In genomic region chr5:89827960-89828359, GRCh38 we compare ENCODE assay signal across 34 cellular contexts.
"Had no signal": no experiment of that assay in that cellular context is flagged by ENCODE, and none has a peak within 500 bp of the region (broad histone marks: within the 10 kb centered on the region; RNA-seq: fewer than 3 reads in every experiment).

No MANE protein-coding gene starts in this region.

- DNase-seq: activated CD4-positive, alpha-beta memory T cell treated with anti-CD3 and anti-CD28 coated beads, Interleukin-2, amount 10 ng/mL, durations not matched to agents 7 days and 5 days; activated CD4-positive, alpha-beta T cell treated with anti-CD3 and anti-CD28 coated beads for 1 hour; activated CD4-positive, alpha-beta T cell treated with anti-CD3 and anti-CD28 coated beads for 48 hours; activated CD4-positive, CD25-positive, alpha-beta regulatory T cell; activated CD8-positive, alpha-beta memory T cell treated with anti-CD3 and anti-CD28 coated beads for 24 hours; activated CD8-positive, alpha-beta memory T cell treated with anti-CD3 and anti-CD28 coated beads, Interleukin-2, amount 10 ng/mL, durations not matched to agents 7 days and 5 days; activated CD8-positive, alpha-beta memory T cell treated with anti-CD3 and anti-CD28 coated beads, Interleukin-2, amount 50 U/mL, for 48 hours; activated effector memory CD4-positive, alpha-beta T cell treated with anti-CD3 and anti-CD28 coated beads, Interleukin-2, amount 50 U/mL, for 16 hours; activated naive CD4-positive, alpha-beta T cell; activated naive CD4-positive, alpha-beta T cell treated with anti-CD3 and anti-CD28 coated beads, Interleukin-2, amount 50 U/mL, for 16 hours; activated naive CD8-positive, alpha-beta T cell treated with anti-CD3 and anti-CD28 coated beads for 36 hours; activated T-cell treated with anti-CD3 and anti-CD28 coated beads, Interleukin-2, amount 50 U/mL, for 72 hours; amniotic stem cell; Kasumi-1; NCI-H1048; NCI-H1436 treated with DMSO at 0.1 percent for 48 hours; NCI-H1694 treated with DMSO at 0.1 percent for 48 hours; NCI-H2029; NCI-H345; NCI-H526; NCI-H748 treated with DMSO at 0.1 percent for 48 hours; NK-92 treated with Interleukin-12 subunit alpha and Interleukin-12 subunit beta, amount 100 ng/mL, for 24 hours; PC-3; SIG-M5; T-cell; T-helper 17 cell; T-helper 9 cell had no signal

- H3K27ac Mint-ChIP-seq: activated CD4-positive, alpha-beta memory T cell treated with anti-CD3 and anti-CD28 coated beads, Interleukin-2, amount 10 ng/mL, durations not matched to agents 7 days and 5 days; activated CD8-positive, alpha-beta memory T cell treated with anti-CD3 and anti-CD28 coated beads, Interleukin-2, amount 10 ng/mL, durations not matched to agents 7 days and 5 days; activated naive CD8-positive, alpha-beta T cell treated with anti-CD3 and anti-CD28 coated beads for 36 hours; activated T-cell treated with anti-CD3 and anti-CD28 coated beads, Interleukin-2, amount 50 U/mL, for 72 hours; activated T-helper 17 cell treated with anti-CD3 and anti-CD28 coated beads, Interleukin-2, amount 50 U/mL, for 72 hours; T-cell; T-helper 17 cell had no signal

- H3K4me1 Mint-ChIP-seq: activated CD4-positive, alpha-beta memory T cell treated with anti-CD3 and anti-CD28 coated beads, Interleukin-2, amount 10 ng/mL, durations not matched to agents 7 days and 5 days; activated CD8-positive, alpha-beta memory T cell treated with anti-CD3 and anti-CD28 coated beads, Interleukin-2, amount 10 ng/mL, durations not matched to agents 7 days and 5 days; activated naive CD8-positive, alpha-beta T cell treated with anti-CD3 and anti-CD28 coated beads for 36 hours; activated T-helper 17 cell treated with anti-CD3 and anti-CD28 coated beads, Interleukin-2, amount 50 U/mL, for 72 hours; T-cell; T-helper 17 cell had no signal

- H3K9me3 ChIP-seq: MG63 had no signal

- H3K9me3 Mint-ChIP-seq: activated naive CD8-positive, alpha-beta T cell treated with anti-CD3 and anti-CD28 coated beads for 36 hours had no signal

- H3K27ac ChIP-seq: cardiac muscle cell, RWPE1, VCaP had no signal

- H3K4me3 Mint-ChIP-seq: activated CD4-positive, alpha-beta memory T cell treated with anti-CD3 and anti-CD28 coated beads, Interleukin-2, amount 10 ng/mL, durations not matched to agents 7 days and 5 days; activated CD8-positive, alpha-beta memory T cell treated with anti-CD3 and anti-CD28 coated beads, Interleukin-2, amount 10 ng/mL, durations not matched to agents 7 days and 5 days; activated naive CD8-positive, alpha-beta T cell treated with anti-CD3 and anti-CD28 coated beads for 36 hours; activated T-cell treated with anti-CD3 and anti-CD28 coated beads, Interleukin-2, amount 50 U/mL, for 72 hours; activated T-helper 17 cell treated with anti-CD3 and anti-CD28 coated beads, Interleukin-2, amount 50 U/mL, for 72 hours; T-cell; T-helper 17 cell had no signal

- H3K4me3 ChIP-seq: cardiac muscle cell, MG63 had no signal

- H3K36me3 ChIP-seq: cardiac muscle cell, MG63 had no signal

- H3K27me3 ChIP-seq: cardiac muscle cell, MG63 had no signal

- ATAC-seq: activated CD8-positive, alpha-beta memory T cell treated with anti-CD3 and anti-CD28 coated beads, Interleukin-2, amount 10 ng/mL, durations not matched to agents 7 days and 5 days; activated T-cell treated with anti-CD3 and anti-CD28 coated beads, Interleukin-2, amount 50 U/mL, for 72 hours; activated T-helper 17 cell treated with anti-CD3 and anti-CD28 coated beads, Interleukin-2, amount 50 U/mL, for 72 hours; Right ventricle myocardium inferior; SK-N-SH treated with all-trans-retinoic acid at 6 μM for 48 hours; T-cell; T-helper 17 cell had no signal

- H3K36me3 Mint-ChIP-seq: activated CD8-positive, alpha-beta memory T cell treated with anti-CD3 and anti-CD28 coated beads, Interleukin-2, amount 10 ng/mL, durations not matched to agents 7 days and 5 days; activated naive CD8-positive, alpha-beta T cell treated with anti-CD3 and anti-CD28 coated beads for 36 hours; T-cell had no signal

- H3K27me3 Mint-ChIP-seq: activated CD4-positive, alpha-beta memory T cell treated with anti-CD3 and anti-CD28 coated beads, Interleukin-2, amount 10 ng/mL, durations not matched to agents 7 days and 5 days; activated CD8-positive, alpha-beta memory T cell treated with anti-CD3 and anti-CD28 coated beads, Interleukin-2, amount 10 ng/mL, durations not matched to agents 7 days and 5 days; activated naive CD8-positive, alpha-beta T cell treated with anti-CD3 and anti-CD28 coated beads for 36 hours; activated T-helper 17 cell treated with anti-CD3 and anti-CD28 coated beads, Interleukin-2, amount 50 U/mL, for 72 hours; T-cell; T-helper 17 cell had no signal
